In the genomic region with DNA sequence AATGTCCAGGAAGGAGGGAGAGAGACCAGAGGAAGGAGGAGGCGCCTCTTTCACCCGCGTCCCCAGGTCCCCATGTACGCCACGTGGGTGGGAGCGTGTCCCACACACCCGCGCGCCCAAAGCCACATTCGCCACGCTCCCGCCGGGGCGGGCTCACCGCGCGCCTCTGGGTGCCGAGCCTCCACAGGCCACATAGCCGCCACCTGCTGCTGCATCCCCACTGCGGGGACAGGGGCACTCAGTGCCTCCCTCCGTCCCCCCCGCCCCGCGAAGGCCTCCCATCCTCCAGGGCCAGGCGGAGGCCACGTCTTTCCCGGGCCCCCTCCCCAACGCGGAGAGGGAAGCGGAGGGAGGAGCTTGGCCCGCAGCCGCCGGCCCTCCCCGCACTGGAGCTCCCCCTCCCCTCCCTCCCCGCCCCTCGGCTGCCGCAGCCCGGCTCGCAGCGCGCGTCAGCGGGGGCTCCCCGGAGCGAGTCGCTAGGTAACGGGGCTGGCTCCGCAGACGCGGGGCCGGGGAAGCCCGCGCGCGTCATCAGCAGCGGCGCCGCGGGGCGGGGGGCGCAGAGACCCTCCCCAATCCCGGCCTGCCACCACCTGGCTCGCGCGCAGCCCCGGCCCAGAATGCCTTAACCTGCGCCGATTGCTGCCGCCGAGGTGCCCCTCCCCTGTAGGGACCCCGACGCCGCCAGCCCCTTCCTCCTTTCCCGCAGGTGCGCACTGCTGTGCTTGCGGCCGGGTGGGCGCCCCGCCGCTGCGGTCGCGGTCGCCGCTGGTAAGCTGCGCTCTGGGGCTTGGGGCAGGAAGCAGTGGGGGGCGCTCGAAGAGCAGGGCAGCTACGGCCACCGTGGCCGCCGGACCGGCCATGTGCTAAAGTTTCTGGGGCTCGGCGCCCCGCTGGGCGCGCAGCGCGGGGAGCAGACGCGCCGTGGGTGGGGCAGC, we compare ENCODE assay signal across 8 cellular contexts. TPM values are rescaled to one million over a fixed set of nuclear protein-coding genes. Genes with fewer than 3 reads are reported as not detected.
DNase-seq lines count a peak whose midpoint lies in the region; FAIRE-seq and TF ChIP-seq lines count a peak whose summit lies in the region.

No MANE protein-coding gene starts in this region.

- peak overlapping the region; percentile 84 to 85 for H3K4me2 ChIP-seq in H1 (ENCODE audit: insufficient read depth in 1 of 2, low read depth in 2 of 2, low read length in 2 of 2)

- 6% methylated on average over 54 of the region's 103 CpGs; no CpG with 5 or more reads in 1 of the 2 experiments for WGBS in H1 (ENCODE audit: extremely low coverage in 1 of 2, insufficient coverage in 1 of 2, insufficient read length in 1 of 2, insufficient replicate concordance in 2 of 2, low coverage in 1 of 2, low lambda C conversion rate in 2 of 2, missing lambda C conversion rate in 1 of 2), 2 experiments
- WGBS in prostate gland = 1% methylated on average over 87 of the region's 103 CpGs

- TF ChIP-seq RAD21 in H1 (IDR thresholded peaks at IDR 0.05 in 1 of 2, conservative IDR thresholded peaks at IDR 0.05 in 1 of 2; ENCODE audit: low read depth in 2 of 2, low read length in 2 of 2) = peak; percentile 36 to 49; a peak in 2 of 4 replicates

- peak overlapping the region; percentile 47 to 77 (median 66) for H3K4me3 ChIP-seq in H1 (ENCODE audit: extremely low read depth in 1 of 4, insufficient read depth in 2 of 4, low read depth in 3 of 4, low read length in 4 of 4)
- peak overlapping the region; percentile 2 to 34 for H3K4me3 ChIP-seq in prostate gland

- TF ChIP-seq POLR2A in H1 (IDR thresholded peaks at IDR 0.05; ENCODE audit: control extremely low read depth in 1 of 2, low read depth in 2 of 2, low read length in 2 of 2) = no peak
- TF ChIP-seq POLR2A in prostate gland (IDR thresholded peaks at IDR 0.05) = no peak

- CTCF ChIA-PET in H1 (lab: Charles Lee; ENCODE audit: partially characterized antibody) = interaction anchor here (0.7 to 2.5 kb wide), 4 partner anchors 18 to 118 kb away, joined by 3 to 9 read pairs (median 3); no protein-coding TSS in a partner anchor

- H3K23me2 ChIP-seq in H1 (ENCODE audit: low read depth, low read length) = peaks cover 16% of the 10 kb centered on the region

- H3K79me2 ChIP-seq in H1 (ENCODE audit: control insufficient read depth in 1 of 2, insufficient read depth in 2 of 2, low read length in 2 of 2) = peaks cover 11 to 40% of the 10 kb centered on the region in 2 experiments

- 0 out of 2 replicates have a peak overlapping the region, but pooled peaks have one; percentile 25 for H2BK20ac ChIP-seq in H1 (ENCODE audit: low read length)

- H2BK15ac ChIP-seq in H1 (ENCODE audit: low read length) = no peak overlapping the region

- no peak overlapping the region for H2BK120ac ChIP-seq in H1 (replicated peaks; ENCODE audit: low read depth, low read length)

- peak overlapping the region; percentile 63; the same call in 1 of the 2 replicates for H2BK5ac ChIP-seq in H1 (ENCODE audit: low read depth, low read length)

- no peak overlapping the region for H3K23ac ChIP-seq in H1 (ENCODE audit: insufficient read length)

- no peak for FAIRE-seq in H1 (lab: Jason Lieb, UNC)

- POLR2A ChIA-PET in H1 (lab: Charles Lee; ENCODE audit: partially characterized antibody) = interaction anchor here (0.7 to 2.6 kb wide), 13 partner anchors 10 to 201 kb away, joined by 3 to 7 read pairs (median 4); no protein-coding TSS in a partner anchor

- H3K18ac ChIP-seq in H1 (ENCODE audit: extremely low read depth, low read length) = peak overlapping the region; percentile 74

- H3K9me3 ChIP-seq in H1 (ENCODE audit: insufficient read depth in 2 of 2, low read depth in 1 of 2, low read length in 1 of 2) (peaks cover 0 to 4% of the 10 kb centered on the region in 2 experiments; a peak in 1 of 4 replicates), prostate gland (no peaks in the 10 kb centered on the region)

- H4K91ac ChIP-seq in H1 (replicated peaks; ENCODE audit: insufficient read length, low read length) = peak overlapping the region; percentile 47

- H3K4ac ChIP-seq in H1 (replicated peaks; ENCODE audit: insufficient read length, low read depth, low read length) = no peak overlapping the region

- H4K20me1 ChIP-seq in H1 (replicated peaks in 1 of 2; ENCODE audit: control insufficient read depth in 1 of 2, insufficient read depth in 2 of 2, low read length in 2 of 2) = peaks cover 0 to 1% of the 10 kb centered on the region in 2 experiments

- peak overlapping the region; percentile 46 for H4K5ac ChIP-seq in H1 (ENCODE audit: insufficient read length, low read depth, low read length)

- H3K36me3 ChIP-seq in H1 (ENCODE audit: control insufficient read depth in 2 of 4, insufficient read depth in 4 of 4, low read length in 3 of 4) (peaks cover 0 to 14% (median 1%) of the 10 kb centered on the region in 4 experiments; a peak in 2 of 8 replicates), prostate gland (no peaks in the 10 kb centered on the region)

- H2BK12ac ChIP-seq in H1 (ENCODE audit: low read depth, low read length) = peak overlapping the region; percentile 77; the same call in 1 of the 2 replicates

- peak; percentile 67 for DNase-seq in NCI-H1694 treated with DMSO at 0.1 percent for 48 hours (lab: John Stamatoyannopoulos, UW)
- no peak for DNase-seq in NCI-H1694 (lab: John Stamatoyannopoulos, UW)
- peak; percentile 17 for DNase-seq in NCI-H146 treated with DMSO at 0.1 percent for 48 hours (lab: John Stamatoyannopoulos, UW; ENCODE audit: unreplicated experiment)
- peak; percentile 21 to 82 for DNase-seq in H1 (ENCODE audit: low read depth in 1 of 2, low spot score in 2 of 2)
- DNase-seq in prostate gland (ENCODE audit: low spot score) = no peak
- no peak for DNase-seq in GDM1 (lab: John Stamatoyannopoulos, UW)
- DNase-seq in NOMO-1 treated with dmso at 0.1 percent for 144 hours (lab: John Stamatoyannopoulos, UW; ENCODE audit: unreplicated experiment) = no peak
- DNase-seq in NCI-H2029 (lab: John Stamatoyannopoulos, UW) = no peak

- no peak overlapping the region for H2AFZ ChIP-seq in H1 (ENCODE audit: low read length)

- no peak overlapping the region for H3K27ac ChIP-seq in H1 (ENCODE audit: low read depth, low read length)
- no peak overlapping the region for H3K27ac ChIP-seq in prostate gland

- no peak overlapping the region for H2AK5ac ChIP-seq in H1 (ENCODE audit: low read depth, low read length)

- H3K9ac ChIP-seq in H1 (replicated peaks in 1 of 4; ENCODE audit: extremely low read depth in 1 of 4, low read depth in 3 of 4, low read length in 3 of 4) = peak overlapping the region; percentile 23 to 82 (median 64); a peak in 6 of 7 replicates

- peaks cover 9 to 25% (median 19%) of the 10 kb centered on the region in 4 experiments; a peak in 6 of 7 replicates for H3K4me1 ChIP-seq in H1 (replicated peaks in 1 of 4; ENCODE audit: control insufficient read depth in 3 of 4, insufficient read depth in 4 of 4, low read length in 3 of 4)
- H3K4me1 ChIP-seq in prostate gland (replicated peaks) = no peaks in the 10 kb centered on the region

- H3K56ac ChIP-seq in H1 (replicated peaks; ENCODE audit: insufficient read length, low read depth, low read length) = no peak overlapping the region

- intact Hi-C loops in prostate gland (cut with DNase I) = no loop called here

- peak in 2 of 3 experiments; percentile 3 to 23; a peak in 3 of 4 replicates for TF ChIP-seq CTCF in H1 (IDR thresholded peaks at IDR 0.05; ENCODE audit: control extremely low read depth in 1 of 3, insufficient read depth in 1 of 3, low read depth in 1 of 3, low read length in 3 of 3)
- TF ChIP-seq CTCF in prostate gland (IDR thresholded peaks at IDR 0.05) = no peak

- peak overlapping the region; percentile 80 for H4K8ac ChIP-seq in H1 (ENCODE audit: extremely low read depth, insufficient read depth, low read length)

- H3K27me3 ChIP-seq in H1 (replicated peaks in 1 of 4; ENCODE audit: control insufficient read depth in 3 of 4, extremely low read depth in 1 of 4, insufficient read depth in 3 of 4, low read length in 3 of 4) (peaks cover 0 to 10% (median 6%) of the 10 kb centered on the region in 4 experiments; a peak in 5 of 7 replicates), prostate gland (replicated peaks; ENCODE audit: insufficient read depth) (peaks cover 18% of the 10 kb centered on the region)

- TF ChIP-seq EP300 in H1 (IDR thresholded peaks at IDR 0.05; ENCODE audit: borderline replicate concordance in 1 of 2, low read depth in 2 of 2, low read length in 2 of 2) = no peak

- H3K14ac ChIP-seq in H1 (ENCODE audit: insufficient read length) = no peak overlapping the region

- peaks cover 6% of the 10 kb centered on the region; the same call in 1 of the 2 replicates for H3K79me1 ChIP-seq in H1 (ENCODE audit: low read depth, low read length)

TF ChIP-seq in H1, 55 proteins besides CTCF, POLR2A, EP300 and RAD21 (continues in another document):
- TF ChIP-seq CREB1 (IDR thresholded peaks at IDR 0.05) (peak; percentile 87), SP2 (IDR thresholded peaks at IDR 0.05; ENCODE audit: low read length) (no peak), CHD1 (IDR thresholded peaks at IDR 0.05; ENCODE audit: low read depth, low read length) (no peak), NANOG (IDR thresholded peaks at IDR 0.05; ENCODE audit: insufficient read depth, low read depth, low read length, poor library complexity, severe bottlenecking) (no peak), BRCA1 (IDR thresholded peaks at IDR 0.05; ENCODE audit: low read depth, low read length) (no peak)

RNA-seq across cellular contexts. Expression of gene TUNAR, which starts 0.5 kb away (rescaled TPM):
- total RNA-seq in H1 (2021; fragmentation: NEBNext Ultra II Directional; extraction: Animal tissue kit (Norgen Biotek cat#: 25700)) = 63.7 and 63.9 TPM in 2 replicates
- 12.3 and 12.8 TPM in 2 replicates for polyA plus RNA-seq in H1 (2011; rRNA removed)
- 18.2 TPM for polyA plus RNA-seq in H1 (2011; cell fraction: cytosol; rRNA removed)
- polyA plus RNA-seq in H1 (2011; cell fraction: nucleus; rRNA removed) = 13.0 TPM
- 48.9 to 70.8 TPM (median 51.8 TPM) in 4 replicates for polyA plus RNA-seq in H1 (2012, experiment 1 of 2)
- polyA plus RNA-seq in H1 (2012, experiment 2 of 2) = 53.8 TPM
- 46.4 TPM for polyA plus RNA-seq in H1 (2013, experiment 1 of 2)
- 49.6 TPM for polyA plus RNA-seq in H1 (2013, experiment 2 of 2)
- 11.2 and 12.1 TPM in 2 replicates for polyA minus RNA-seq in H1 (2011; rRNA and poly(A)+ RNA removed)
- polyA minus RNA-seq in H1 (2011; cell fraction: cytosol; rRNA and poly(A)+ RNA removed) = 16.5 TPM
- polyA minus RNA-seq in H1 (2011; cell fraction: nucleus; rRNA and poly(A)+ RNA removed) = 15.7 TPM
- total RNA-seq in prostate gland = 1 to 10 TPM in 1 of 2 donors, not detected in 1; 1.9 TPM

Comparison
In these comparisons a context has a peak if more than half of its experiments do, and no peak if none do; other contexts are left out.
1. DNase-seq: peak in NCI-H1694 treated with DMSO at 0.1 percent for 48 hours (single experiment), NCI-H146 treated with DMSO at 0.1 percent for 48 hours (single experiment) and H1 (2 of 2); none in NCI-H1694 (single experiment), prostate gland (single experiment), GDM1 (single experiment), NOMO-1 treated with dmso at 0.1 percent for 144 hours (single experiment) and NCI-H2029 (single experiment).
2. CTCF ChIP-seq: peak in H1 (2 of 3); none in prostate gland (0 of 4).
3. RNA of gene TUNAR, which starts 0.5 kb away (total RNA-seq): 63.7 to 63.9 TPM in H1; 1.9 TPM in prostate gland; every median in the first group is over 10 times any median in the second.